In the genomic region with DNA sequence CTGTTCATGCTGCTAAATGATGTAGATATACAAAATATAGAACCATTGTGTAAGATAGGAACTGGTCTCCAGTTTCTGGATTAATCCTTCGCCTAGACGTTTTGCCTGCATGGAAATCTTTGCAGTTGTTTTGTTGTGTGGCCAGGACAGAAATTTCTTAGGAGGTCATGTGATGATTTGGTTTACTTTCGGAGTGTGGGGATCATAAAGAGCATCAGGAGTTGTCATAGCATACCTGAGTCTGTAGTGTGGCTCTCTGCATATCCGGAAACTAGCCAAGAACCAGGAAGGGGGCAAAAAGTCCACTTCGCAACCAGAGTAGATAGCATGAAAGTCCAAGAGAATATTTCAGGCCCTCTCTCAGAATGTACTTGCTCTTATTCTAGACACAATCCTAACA, we compare ENCODE assay signal across 15 cellular contexts. TPM values are rescaled to one million over a fixed set of nuclear protein-coding genes. Genes with fewer than 3 reads are reported as not detected.
DNase-seq lines count a peak whose midpoint lies in the region; ATAC-seq, FAIRE-seq and TF ChIP-seq lines count a peak whose summit lies in the region.
"Had no signal": no experiment of that assay in that cellular context is flagged by ENCODE, and none has a peak within 500 bp of the region (broad histone marks: within the 10 kb centered on the region; RNA-seq: fewer than 3 reads in every experiment).

No MANE protein-coding gene starts in this region.

- no peak for FAIRE-seq in astrocyte (lab: Jason Lieb, UNC)

- peak overlapping the region; percentile 99 for H3K4me3 Mint-ChIP-seq in astrocyte (ENCODE audit: unreplicated experiment)
- H3K4me3 Mint-ChIP-seq in activated T-helper 2 cell treated with anti-CD3 and anti-CD28 coated beads, Interferon-gamma antibody, Interleukin-2, Interleukin-4, amounts not matched to agents 10 μg/mL and 5 μg/mL and 100 μg/mL, durations not matched to agents 14 hours and 24 hours and 36 hours (ENCODE audit: low read depth) = no peak overlapping the region
- peak overlapping the region in 1 of 2 donors; percentile 27 for H3K4me3 Mint-ChIP-seq in CD14-positive monocyte
- H3K4me3 Mint-ChIP-seq: activated CD8-positive, alpha-beta memory T cell treated with anti-CD3 and anti-CD28 coated beads, Interleukin-2, amount 10 ng/mL, durations not matched to agents 7 days and 5 days; activated naive CD8-positive, alpha-beta T cell had no signal

- TF ChIP-seq POLR2A in gastroesophageal sphincter (IDR thresholded peaks at IDR 0.05) = no peak

- DNase-seq in GM23248 (no peak), astrocyte (ENCODE audit: low read depth) (no peak), smooth muscle cell (lab: John Stamatoyannopoulos, UW; ENCODE audit: unreplicated experiment) (no peak), UCSD-AML1 (lab: John Stamatoyannopoulos, UW; ENCODE audit: unreplicated experiment) (no peak), CD14-positive monocyte (ENCODE audit: low spot score) (no peak), posterior cingulate gyrus (no peak)
- DNase-seq in activated T-helper 2 cell treated with anti-CD3 and anti-CD28 coated beads, Interferon-gamma antibody, Interleukin-2, Interleukin-4, amounts not matched to agents 10 μg/mL and 5 μg/mL and 100 μg/mL, durations not matched to agents 14 hours and 24 hours and 36 hours (ENCODE audit: low spot score) = no peak
- DNase-seq: activated CD8-positive, alpha-beta memory T cell treated with anti-CD3 and anti-CD28 coated beads, Interleukin-2, amount 10 ng/mL, durations not matched to agents 7 days and 5 days; NCI-H187 treated with DMSO at 0.1 percent for 48 hours; NCI-H526 treated with DMSO at 0.1 percent for 48 hours; SHP77 treated with DMSO at 0.1 percent for 48 hours; stimulated activated naive CD8-positive, alpha-beta T cell treated with anti-CD3 and anti-CD28 coated beads, Interleukin-15, Interleukin-2, amounts not matched to agents 100 U/mL and 50 U/mL, for 24 hours had no signal

- TF ChIP-seq EP300 in gastroesophageal sphincter (IDR thresholded peaks at IDR 0.05) = no peak

- intact Hi-C loops in activated T-helper 2 cell treated with anti-CD3 and anti-CD28 coated beads, Interferon-gamma antibody, Interleukin-2, Interleukin-4, amounts not matched to agents 10 μg/mL and 5 μg/mL and 100 μg/mL, durations not matched to agents 14 hours and 24 hours and 36 hours (cut with micrococcal nuclease) = no loop called here
- intact Hi-C loops in CD14-positive monocyte (cut with micrococcal nuclease) (no loop called here), posterior cingulate gyrus (cut with DNase I) (no loop called here)

- H3K79me2 ChIP-seq in GM23248 (ENCODE audit: insufficient read depth) = peaks cover 80% of the 10 kb centered on the region
- H3K79me2 ChIP-seq in astrocyte (ENCODE audit: insufficient read depth, low read length) = peaks cover 80% of the 10 kb centered on the region
- H3K79me2 ChIP-seq in smooth muscle cell (ENCODE audit: low read depth) = peaks cover 77% of the 10 kb centered on the region

- TF ChIP-seq CTCF in astrocyte (IDR thresholded peaks at IDR 0.05; ENCODE audit: insufficient read depth, low read depth, low read length) (no peak), gastroesophageal sphincter (IDR thresholded peaks at IDR 0.05) (no peak), smooth muscle cell (IDR thresholded peaks at IDR 0.05; ENCODE audit: borderline replicate concordance, insufficient read depth, poor library complexity, severe bottlenecking) (no peak), CD14-positive monocyte (IDR thresholded peaks at IDR 0.05) (no peak)

- H3K9me3 Mint-ChIP-seq in astrocyte (ENCODE audit: unreplicated experiment) = peaks cover 2% of the 10 kb centered on the region
- H3K9me3 Mint-ChIP-seq in activated T-helper 2 cell treated with anti-CD3 and anti-CD28 coated beads, Interferon-gamma antibody, Interleukin-2, Interleukin-4, amounts not matched to agents 10 μg/mL and 5 μg/mL and 100 μg/mL, durations not matched to agents 14 hours and 24 hours and 36 hours = peaks cover 19% of the 10 kb centered on the region
- H3K9me3 Mint-ChIP-seq in CD14-positive monocyte = peaks cover 14 to 25% (median 19%) of the 10 kb centered on the region in 7 donors

- H3K4me2 ChIP-seq in GM23248 (ENCODE audit: unreplicated experiment) (peak overlapping the region; percentile 91), astrocyte (ENCODE audit: low read length) (peak overlapping the region; percentile 87), smooth muscle cell (peak overlapping the region; percentile 87)
- H3K4me2 ChIP-seq: KMS-11 had no signal

- no peaks in the 10 kb centered on the region for H3K27me3 ChIP-seq in GM23248 (replicated peaks; ENCODE audit: insufficient read depth)
- H3K27me3 ChIP-seq in astrocyte (ENCODE audit: insufficient read depth, low read length) = no peaks in the 10 kb centered on the region
- no peaks in the 10 kb centered on the region for H3K27me3 ChIP-seq in gastroesophageal sphincter
- no peaks in the 10 kb centered on the region for H3K27me3 ChIP-seq in smooth muscle cell (ENCODE audit: low read depth)

- peaks cover 23% of the 10 kb centered on the region for H3K36me3 ChIP-seq in GM23248 (ENCODE audit: low read depth)
- peaks cover 14% of the 10 kb centered on the region for H3K36me3 ChIP-seq in astrocyte (ENCODE audit: insufficient read depth, low read length)
- peaks cover 0 to 4% of the 10 kb centered on the region in 2 donors for H3K36me3 ChIP-seq in gastroesophageal sphincter
- no peaks in the 10 kb centered on the region for H3K36me3 ChIP-seq in smooth muscle cell (ENCODE audit: low read depth)

- H3K4me1 Mint-ChIP-seq in astrocyte (ENCODE audit: low read depth, unreplicated experiment) (peaks cover 28% of the 10 kb centered on the region), CD14-positive monocyte (peaks cover 17% of the 10 kb centered on the region)
- H3K4me1 Mint-ChIP-seq in activated T-helper 2 cell treated with anti-CD3 and anti-CD28 coated beads, Interferon-gamma antibody, Interleukin-2, Interleukin-4, amounts not matched to agents 10 μg/mL and 5 μg/mL and 100 μg/mL, durations not matched to agents 14 hours and 24 hours and 36 hours (ENCODE audit: low read depth) = peaks cover 11% of the 10 kb centered on the region

- 45 to 48% methylated on average over 5 of the region's 5 CpGs for WGBS in GM23248 (ENCODE audit: low coverage in 1 of 2, low lambda C conversion rate in 2 of 2, missing lambda C conversion rate in 2 of 2), 2 experiments
- 42 to 43% methylated on average over 4 to 5 of the region's 5 CpGs for WGBS in gastroesophageal sphincter (ENCODE audit: low coverage in 1 of 2), 2 donors
- WGBS in smooth muscle cell (ENCODE audit: low lambda C conversion rate) = 65% methylated on average over 5 of the region's 5 CpGs

- H3K9me2 ChIP-seq in GM23248 (ENCODE audit: insufficient read depth) = no peaks in the 10 kb centered on the region

- H4K20me1 ChIP-seq in GM23248 (ENCODE audit: insufficient read depth) = 0 out of 2 replicates have a peak, but pooled peaks cover 2% of the 10 kb centered on the region
- H4K20me1 ChIP-seq in astrocyte (ENCODE audit: insufficient read depth, low read length) = peaks cover 43% of the 10 kb centered on the region
- peaks cover 66% of the 10 kb centered on the region for H4K20me1 ChIP-seq in smooth muscle cell (ENCODE audit: low read depth)

- in situ Hi-C loops in GM23248 (cut with MboI) = loop anchor here (25.0 kb wide), 1 partner anchor 417 kb away; no protein-coding TSS in a partner anchor

- H3K9ac ChIP-seq in GM23248 = peak overlapping the region; percentile 87
- peak overlapping the region; percentile 54 for H3K9ac ChIP-seq in astrocyte (ENCODE audit: low read length)
- peak overlapping the region; percentile 48 for H3K9ac ChIP-seq in smooth muscle cell (ENCODE audit: low read depth)
- H3K9ac ChIP-seq: KMS-11 had no signal

- H3F3A ChIP-seq in GM23248 (ENCODE audit: insufficient read depth) = peaks cover 39% of the 10 kb centered on the region
- peaks cover 18% of the 10 kb centered on the region for H3F3A ChIP-seq in smooth muscle cell (ENCODE audit: low read depth)

- no peaks in the 10 kb centered on the region for H3K27me3 Mint-ChIP-seq in astrocyte (ENCODE audit: low read depth, unreplicated experiment)
- peaks cover 20% of the 10 kb centered on the region for H3K27me3 Mint-ChIP-seq in activated T-helper 2 cell treated with anti-CD3 and anti-CD28 coated beads, Interferon-gamma antibody, Interleukin-2, Interleukin-4, amounts not matched to agents 10 μg/mL and 5 μg/mL and 100 μg/mL, durations not matched to agents 14 hours and 24 hours and 36 hours (ENCODE audit: low read depth)
- H3K27me3 Mint-ChIP-seq in CD14-positive monocyte (ENCODE audit: low read depth in 3 of 3) = peaks cover 39 to 46% (median 46%) of the 10 kb centered on the region in 3 donors

- no peak for ATAC-seq in gastroesophageal sphincter
- ATAC-seq: activated CD8-positive, alpha-beta memory T cell treated with anti-CD3 and anti-CD28 coated beads, Interleukin-2, amount 10 ng/mL, durations not matched to agents 7 days and 5 days; stimulated activated naive CD8-positive, alpha-beta T cell treated with anti-CD3 and anti-CD28 coated beads, Interleukin-15, Interleukin-2, amounts not matched to agents 100 U/mL and 50 U/mL, for 24 hours had no signal

- peak overlapping the region; percentile 83 for H3K27ac ChIP-seq in GM23248
- peak overlapping the region; percentile 74 for H3K27ac ChIP-seq in astrocyte (ENCODE audit: low read depth, low read length)
- peak overlapping the region; percentile 91 to 100 (median 96) for H3K27ac ChIP-seq in gastroesophageal sphincter
- H3K27ac ChIP-seq in smooth muscle cell (ENCODE audit: low read depth) = peak overlapping the region; percentile 78
- H3K27ac ChIP-seq: KMS-11 had no signal

- H3K36me3 Mint-ChIP-seq in astrocyte (ENCODE audit: low read depth, unreplicated experiment) (peaks cover 40% of the 10 kb centered on the region), CD14-positive monocyte (peaks cover 9 to 10% of the 10 kb centered on the region in 2 donors)
- H3K36me3 Mint-ChIP-seq in activated T-helper 2 cell treated with anti-CD3 and anti-CD28 coated beads, Interferon-gamma antibody, Interleukin-2, Interleukin-4, amounts not matched to agents 10 μg/mL and 5 μg/mL and 100 μg/mL, durations not matched to agents 14 hours and 24 hours and 36 hours (ENCODE audit: low read depth) = peaks cover 21% of the 10 kb centered on the region

- peaks cover 44% of the 10 kb centered on the region for H3K4me1 ChIP-seq in GM23248 (ENCODE audit: insufficient read depth)
- H3K4me1 ChIP-seq in astrocyte (ENCODE audit: insufficient read depth, low read length) = peaks cover 26% of the 10 kb centered on the region
- H3K4me1 ChIP-seq in gastroesophageal sphincter = peaks cover 0 to 47% (median 18%) of the 10 kb centered on the region in 3 donors
- peaks cover 10% of the 10 kb centered on the region for H3K4me1 ChIP-seq in smooth muscle cell (ENCODE audit: low read depth)

- H3K4me3 ChIP-seq in GM23248 (peak overlapping the region; percentile 92), astrocyte (ENCODE audit: insufficient read depth, low read depth, low read length) (peak overlapping the region; percentile 41), gastroesophageal sphincter (peak overlapping the region in 1 of 2 donors; percentile 88), smooth muscle cell (peak overlapping the region; percentile 87)

- peak overlapping the region; percentile 76 for H3K27ac Mint-ChIP-seq in astrocyte (ENCODE audit: unreplicated experiment)
- no peak overlapping the region for H3K27ac Mint-ChIP-seq in activated T-helper 2 cell treated with anti-CD3 and anti-CD28 coated beads, Interferon-gamma antibody, Interleukin-2, Interleukin-4, amounts not matched to agents 10 μg/mL and 5 μg/mL and 100 μg/mL, durations not matched to agents 14 hours and 24 hours and 36 hours
- no peak overlapping the region for H3K27ac Mint-ChIP-seq in CD14-positive monocyte
- H3K27ac Mint-ChIP-seq: activated CD8-positive, alpha-beta memory T cell treated with anti-CD3 and anti-CD28 coated beads, Interleukin-2, amount 10 ng/mL, durations not matched to agents 7 days and 5 days; activated naive CD8-positive, alpha-beta T cell had no signal

- H2AFZ ChIP-seq in GM23248 = no peak overlapping the region
- H2AFZ ChIP-seq in astrocyte (ENCODE audit: low read depth, low read length) = no peak overlapping the region
- no peak overlapping the region for H2AFZ ChIP-seq in smooth muscle cell (ENCODE audit: low read depth)

- H3K9me3 ChIP-seq in GM23248 (ENCODE audit: low read depth) (no peaks in the 10 kb centered on the region), astrocyte (ENCODE audit: insufficient read depth, low read depth, low read length) (no peaks in the 10 kb centered on the region), gastroesophageal sphincter (no peaks in the 10 kb centered on the region), smooth muscle cell (replicated peaks; ENCODE audit: low read depth) (no peaks in the 10 kb centered on the region)

RNA-seq across cellular contexts. Expression of a gene that starts 3.1 kb away (rescaled TPM):
- 33.0 and 34.4 TPM in 2 replicates for total RNA-seq in GM23248 (2014; rRNA removed; shearing (Covaris generic))
- polyA plus RNA-seq in GM23248 (2016; fragmentation: Nextera tagmentation; extraction: Ambion mirVana) = 6.5 and 7.2 TPM in 2 replicates
- total RNA-seq in astrocyte = 68.2 and 69.0 TPM in 2 replicates
- total RNA-seq in gastroesophageal sphincter = 100 to 1,000 TPM in 2 of 4 donors, 10 to 100 TPM in 2; 65.2 to 163 (median 89.7) TPM
- total RNA-seq in smooth muscle cell = 36.7 and 52.3 TPM in 2 replicates
- 9.2 and 17.6 TPM in 2 replicates for polyA plus RNA-seq in smooth muscle cell
- total RNA-seq in activated T-helper 2 cell treated with anti-CD3 and anti-CD28 coated beads, Interferon-gamma antibody, Interleukin-2, Interleukin-4, amounts not matched to agents 10 μg/mL and 5 μg/mL and 100 μg/mL, durations not matched to agents 14 hours and 24 hours and 36 hours = 4.3 and 5.1 TPM in 2 replicates
- 1 to 10 TPM; 4.2 to 8.6 TPM for polyA plus RNA-seq in CD14-positive monocyte
